In genomic region chr2:95402370-95403203, GRCh38 we compare ENCODE assay signal across 8 cellular contexts. TPM values are rescaled to one million over a fixed set of nuclear protein-coding genes. Genes with fewer than 3 reads are reported as not detected.
DNase-seq lines count a peak whose midpoint lies in the region; ATAC-seq, FAIRE-seq and TF ChIP-seq lines count a peak whose summit lies in the region.

Gene FAHD2A (plus strand): TSS chr2:95402708. CDS start chr2:95405559, 2,851 bp downstream.

- H3K36me3 ChIP-seq in right atrium auricular region (no peaks in the 10 kb centered on the region), uterus (no peaks in the 10 kb centered on the region)

- H3K27ac ChIP-seq in right atrium auricular region = peak within 1 kb of the TSS; percentile 82 to 83
- H3K27ac ChIP-seq in uterus = peak within 1 kb of the TSS; percentile 69 to 84

- peak; percentile 68 for FAIRE-seq in GM18507 (lab: Jason Lieb, UNC)

- H3K4me1 ChIP-seq in right atrium auricular region (peaks cover 0 to 19% of the 10 kb centered on the region in 2 donors), uterus (peaks cover 0 to 3% of the 10 kb centered on the region in 2 donors)

- no peaks in the 10 kb centered on the region for H3K9me3 ChIP-seq in right atrium auricular region
- no peaks in the 10 kb centered on the region for H3K9me3 ChIP-seq in uterus

- H3K27me3 ChIP-seq in right atrium auricular region = no peaks in the 10 kb centered on the region
- H3K27me3 ChIP-seq in uterus = no peaks in the 10 kb centered on the region

- DNase-seq in GM18507 (ENCODE audit: extremely low spot score, insufficient read length, low read depth) (peak; percentile 95), NCI-H1930 (lab: John Stamatoyannopoulos, UW) (peak; percentile 73 to 89), anterior cingulate cortex (lab: John Stamatoyannopoulos, UW) (peak; percentile 52 to 98 (median 92)), right atrium auricular region (ENCODE audit: low spot score) (peak; percentile 97), pulmonary artery endothelial cell (ENCODE audit: low read depth, low spot score) (peak; percentile 63), uterus (peak; percentile 95 to 96)

- ATAC-seq in HG02973 (IDR thresholded peaks at IDR 0.05; ENCODE audit: unreplicated experiment) = peak; percentile 92

- TF ChIP-seq CTCF in right atrium auricular region (IDR thresholded peaks at IDR 0.05) = no peak
- TF ChIP-seq CTCF in uterus (IDR thresholded peaks at IDR 0.05) = peak in 2 of 4 experiments; percentile 4 to 18

- H3K4me3 ChIP-seq in right atrium auricular region (peak within 1 kb of the TSS; percentile 80 to 89), uterus (peak within 1 kb of the TSS; percentile 94 to 95)

- intact Hi-C loops in T-helper 2 cell treated with Interferon-gamma antibody and Interleukin-4, amounts not matched to agents 100 ng/mL and 5 ng/mL, for 36 hours (cut with micrococcal nuclease) = loop anchor here (1.0 to 5.0 kb wide), 5 partner anchors 125 to 375 kb away; partner anchors contain the start of genes MAL, ZNF2 and ZNF892
- intact Hi-C loops in uterus (cut with DNase I; ENCODE audit: low total_unique reads) = no loop called here

- TF ChIP-seq POLR2A in uterus (IDR thresholded peaks at IDR 0.05) = peak; percentile 27 to 75

RNA-seq across cellular contexts. Expression of gene FAHD2A, which starts in this region (rescaled TPM):
- total RNA-seq in T-helper 2 cell treated with Interferon-gamma antibody and Interleukin-4, amounts not matched to agents 100 ng/mL and 5 ng/mL, for 36 hours = 27.0 and 29.0 TPM in 2 replicates
- total RNA-seq in right atrium auricular region (10 to 100 TPM; 19.9 to 27.5 TPM), pulmonary artery endothelial cell (34.0 and 50.0 TPM in 2 replicates), uterus (10 to 100 TPM in 3 of 4 donors, 1 to 10 TPM in 1; 4.4 to 62.4 (median 27.1) TPM)

Comparison
In these comparisons a context has a peak if more than half of its experiments do, and no peak if none do; other contexts are left out.
1. Peak in every context shown above with its lines: DNase-seq, ATAC-seq, H3K4me3 ChIP-seq and H3K27ac ChIP-seq.